In genomic region chr7:140211698-140212097, GRCh38 we compare ENCODE assay signal across 2 cellular contexts.
TF ChIP-seq lines count a peak whose summit lies in the region.

No MANE protein-coding gene starts in this region.

TF ChIP-seq in HepG2, 621 proteins besides CTCF, POLR2A, EP300 and RAD21:
- TF ChIP-seq KDM1A (CRISPR knock-in tag; IDR thresholded peaks at IDR 0.05) (0 out of 2 replicates have a peak, but pooled peaks have one; percentile 33), ZNF629 (CRISPR knock-in tag; conservative IDR thresholded peaks at IDR 0.05) (peak; percentile 84), NAIF1 (CRISPR knock-in tag; IDR thresholded peaks at IDR 0.05; ENCODE audit: borderline replicate concordance) (no peak)

TF ChIP-seq in K562, 482 proteins besides CTCF, POLR2A, EP300 and RAD21:
- peak; percentile 48; the same call in 1 of the 2 replicates for TF ChIP-seq HDAC2 (IDR thresholded peaks at IDR 0.05)
- peak; percentile 95 for TF ChIP-seq BCOR (IDR thresholded peaks at IDR 0.05)
- no peak for TF ChIP-seq FOXJ2 (tag; IDR thresholded peaks at IDR 0.05)
- no peak for TF ChIP-seq POLR3A (IDR thresholded peaks at IDR 0.05; ENCODE audit: borderline replicate concordance, extremely low read depth, insufficient read depth, insufficient read length)
- no peak for TF ChIP-seq ZNF316 (IDR thresholded peaks at IDR 0.05)
- peak in 1 of 2 experiments; percentile 44; a peak in 2 of 4 replicates for TF ChIP-seq RCOR1 (IDR thresholded peaks at IDR 0.05; ENCODE audit: borderline replicate concordance in 1 of 2, low read depth in 2 of 2, low read length in 2 of 2)
- no peak for TF ChIP-seq ZNF408 (CRISPR knock-in tag; IDR thresholded peaks at IDR 0.05; ENCODE audit: low read depth)
- TF ChIP-seq ID3 (CRISPR knock-in tag; IDR thresholded peaks at IDR 0.05), result no peak
- peak; percentile 59; the same call in 1 of the 2 replicates for TF ChIP-seq ID3 (tag; IDR thresholded peaks at IDR 0.05)
- TF ChIP-seq ESRRA (IDR thresholded peaks at IDR 0.05; ENCODE audit: borderline replicate concordance, low read depth), result 0 out of 2 replicates have a peak, but pooled peaks have one; percentile 34
- peak; percentile 83 for TF ChIP-seq ADNP (tag; IDR thresholded peaks at IDR 0.05)
- no peak for TF ChIP-seq TAF1 (IDR thresholded peaks at IDR 0.05; ENCODE audit: control insufficient read depth, extremely low read depth, insufficient read depth, low read length, severe bottlenecking)
- TF ChIP-seq ELF1 (tag; IDR thresholded peaks at IDR 0.05), result no peak
- TF ChIP-seq RBM25 (IDR thresholded peaks at IDR 0.05; ENCODE audit: low read depth, low read length, severe bottlenecking), result peak; percentile 91
- 0 out of 2 replicates have a peak, but pooled peaks have one; percentile 60 for TF ChIP-seq CBX1 (IDR thresholded peaks at IDR 0.05; ENCODE audit: low read depth)
- peak; percentile 65 to 79 for TF ChIP-seq KDM1A (IDR thresholded peaks at IDR 0.05)
- TF ChIP-seq ETV1 (tag; conservative IDR thresholded peaks at IDR 0.05; ENCODE audit: low read depth), result no peak
